ENCODE assay signal across 29 cellular contexts in genomic region chr4:88196523-88197185, GRCh38. TPM values are rescaled to one million over a fixed set of nuclear protein-coding genes. Genes with fewer than 3 reads are reported as not detected.
DNase-seq lines count a peak whose midpoint lies in the region; ATAC-seq and TF ChIP-seq lines count a peak whose summit lies in the region.
"Had no signal": no experiment of that assay in that cellular context is flagged by ENCODE, and none has a peak within 500 bp of the region (broad histone marks: within the 10 kb centered on the region; RNA-seq: fewer than 3 reads in every experiment).

No MANE protein-coding gene starts in this region.

- no peak overlapping the region for H3K9ac ChIP-seq in HUES48 (ENCODE audit: low read depth, low read length)
- no peak overlapping the region for H3K9ac ChIP-seq in colonic mucosa (ENCODE audit: low read depth in 2 of 2, low read length in 2 of 2)
- H3K9ac ChIP-seq in trophoblast cell (ENCODE audit: low read length), result no peak overlapping the region

- H3K79me2 ChIP-seq in trophoblast cell (ENCODE audit: control insufficient read depth, insufficient read depth, low read length, poor library complexity), result no peaks in the 10 kb centered on the region

- H3K9me3 ChIP-seq in HUES48 (ENCODE audit: control insufficient read depth, insufficient read depth, low read length), result no peaks in the 10 kb centered on the region
- no peaks in the 10 kb centered on the region for H3K9me3 ChIP-seq in colonic mucosa
- H3K9me3 ChIP-seq in trophoblast cell (ENCODE audit: insufficient read depth, low read depth, low read length), result no peaks in the 10 kb centered on the region
- H3K9me3 ChIP-seq: esophagus muscularis mucosa, prostate gland, right lobe of liver, SJSA1, tibial nerve had no signal

- no peak overlapping the region for H2BK120ac ChIP-seq in trophoblast cell (ENCODE audit: insufficient read depth, low read length, poor library complexity)

- H3K4me1 ChIP-seq in HUES48 (ENCODE audit: control insufficient read depth, insufficient read depth, low read length) (peaks cover 14% of the 10 kb centered on the region), colonic mucosa (peaks cover 5% of the 10 kb centered on the region), trophoblast cell (ENCODE audit: control insufficient read depth in 1 of 2, insufficient read depth in 2 of 2, low read length in 2 of 2) (no peaks in the 10 kb centered on the region)
- H3K4me1 ChIP-seq: esophagus muscularis mucosa, foreskin keratinocyte, prostate gland, right lobe of liver, tibial nerve had no signal

- no peak overlapping the region for H4K12ac ChIP-seq in trophoblast cell (ENCODE audit: low read depth, low read length)

- H3K4me1 Mint-ChIP-seq in activated CD4-positive, alpha-beta T cell treated with anti-CD3 and anti-CD28 coated beads for 36 hours, result peaks cover 2% of the 10 kb centered on the region
- H3K4me1 Mint-ChIP-seq: natural killer cell, T-cell had no signal

- H3K9me3 Mint-ChIP-seq in activated CD4-positive, alpha-beta T cell treated with anti-CD3 and anti-CD28 coated beads for 36 hours (ENCODE audit: low read depth), result no peaks in the 10 kb centered on the region
- H3K9me3 Mint-ChIP-seq: activated CD4-positive, alpha-beta memory T cell treated with anti-CD3 and anti-CD28 coated beads for 36 hours; activated naive CD8-positive, alpha-beta T cell treated with anti-CD3 and anti-CD28 coated beads, Interleukin-2, amount 10 ng/mL, durations not matched to agents 7 days and 5 days; dendritic cell treated with granulocyte-macrophage colony-stimulating factor and Interleukin-4, amounts not matched to agents 40 ng/mL and 50 ng/mL, for 4 days; natural killer cell; T-cell had no signal

- H3K4me2 ChIP-seq in trophoblast cell (ENCODE audit: low read length), result no peak overlapping the region

- H3K36me3 ChIP-seq in HUES48 (ENCODE audit: control insufficient read depth, insufficient read depth, low read length), result no peaks in the 10 kb centered on the region
- H3K36me3 ChIP-seq in colonic mucosa, result no peaks in the 10 kb centered on the region
- no peaks in the 10 kb centered on the region for H3K36me3 ChIP-seq in trophoblast cell (ENCODE audit: control insufficient read depth in 1 of 2, insufficient read depth in 2 of 2, low read length in 2 of 2)
- H3K36me3 ChIP-seq: esophagus muscularis mucosa, prostate gland, right lobe of liver, SJSA1, tibial nerve had no signal

- H3K14ac ChIP-seq in trophoblast cell (ENCODE audit: low read length), result no peak overlapping the region

- no peak overlapping the region for H3K27ac Mint-ChIP-seq in activated CD4-positive, alpha-beta T cell treated with anti-CD3 and anti-CD28 coated beads for 36 hours
- H3K27ac Mint-ChIP-seq: activated CD4-positive, alpha-beta memory T cell treated with anti-CD3 and anti-CD28 coated beads for 36 hours; activated naive CD8-positive, alpha-beta T cell treated with anti-CD3 and anti-CD28 coated beads, Interleukin-2, amount 10 ng/mL, durations not matched to agents 7 days and 5 days; dendritic cell treated with granulocyte-macrophage colony-stimulating factor and Interleukin-4, amounts not matched to agents 40 ng/mL and 50 ng/mL, for 4 days; natural killer cell; T-cell had no signal

- no peak overlapping the region for H4K91ac ChIP-seq in trophoblast cell (ENCODE audit: low read depth, low read length)

- WGBS in trophoblast cell (ENCODE audit: extremely low coverage, insufficient coverage, insufficient read length), result no CpG with 5 or more reads among the region's 4 CpGs

- no peak overlapping the region for H2BK5ac ChIP-seq in trophoblast cell (ENCODE audit: low read depth, low read length, poor library complexity)

- no peak overlapping the region for H3K23ac ChIP-seq in trophoblast cell (ENCODE audit: low read length)

- peak; percentile 75 for ATAC-seq in activated CD4-positive, alpha-beta T cell treated with anti-CD3 and anti-CD28 coated beads for 36 hours
- ATAC-seq in HG02588 (IDR thresholded peaks at IDR 0.05; ENCODE audit: unreplicated experiment) (no peak), GM18867 (IDR thresholded peaks at IDR 0.05; ENCODE audit: unreplicated experiment) (no peak)
- ATAC-seq: foreskin keratinocyte, natural killer cell, right lobe of liver, T-cell had no signal

- H3K79me1 ChIP-seq in trophoblast cell (ENCODE audit: low read length), result peaks cover 11% of the 10 kb centered on the region

- no peak overlapping the region for H2AFZ ChIP-seq in trophoblast cell (ENCODE audit: insufficient read depth, low read length, poor library complexity)

- CTCF ChIA-PET in activated CD4-positive, alpha-beta T cell treated with anti-CD3 and anti-CD28 coated beads for 36 hours (lab: Charles Lee), result interaction anchor here (0.7 kb wide), 1 partner anchor 162 kb away, joined by 5 read pairs; no protein-coding TSS in a partner anchor

- H3K18ac ChIP-seq in trophoblast cell (ENCODE audit: low read length), result no peak overlapping the region

- no peak overlapping the region for H3K4ac ChIP-seq in trophoblast cell (ENCODE audit: low read depth, low read length)

- H3K27ac ChIP-seq in HUES48 (ENCODE audit: low read depth, low read length), result peak overlapping the region; percentile 9
- H3K27ac ChIP-seq in colonic mucosa, result peak overlapping the region; percentile 58
- H3K27ac ChIP-seq in trophoblast cell (ENCODE audit: low read depth, low read length), result peak overlapping the region; percentile 79
- H3K27ac ChIP-seq: esophagus muscularis mucosa, foreskin keratinocyte, prostate gland, right lobe of liver, RWPE1, SJSA1 had no signal

- H2BK12ac ChIP-seq in trophoblast cell (ENCODE audit: low read length), result no peak overlapping the region

- H3K4me3 ChIP-seq in HUES48 (ENCODE audit: low read depth, low read length) (no peak overlapping the region), colonic mucosa (no peak overlapping the region), trophoblast cell (ENCODE audit: low read depth, low read length) (no peak overlapping the region)
- H3K4me3 ChIP-seq: esophagus muscularis mucosa, lung, prostate gland, right lobe of liver, SJSA1, tibial nerve had no signal

- no peaks in the 10 kb centered on the region for H3K27me3 Mint-ChIP-seq in activated CD4-positive, alpha-beta T cell treated with anti-CD3 and anti-CD28 coated beads for 36 hours
- H3K27me3 Mint-ChIP-seq: activated CD4-positive, alpha-beta memory T cell treated with anti-CD3 and anti-CD28 coated beads for 36 hours; dendritic cell treated with granulocyte-macrophage colony-stimulating factor and Interleukin-4, amounts not matched to agents 40 ng/mL and 50 ng/mL, for 4 days; T-cell had no signal

- POLR2A ChIA-PET in activated CD4-positive, alpha-beta T cell treated with anti-CD3 and anti-CD28 coated beads for 36 hours (lab: Charles Lee), result no interaction called here

- no peak for TF ChIP-seq CTCF in colonic mucosa (IDR thresholded peaks at IDR 0.05)

- DNase-seq in activated CD4-positive, alpha-beta T cell treated with anti-CD3 and anti-CD28 coated beads for 36 hours, result peak; percentile 9
- DNase-seq in activated CD4-positive, alpha-beta T cell treated with anti-CD3 and anti-CD28 coated beads for 48 hours, result no peak
- no peak for DNase-seq in colonic mucosa
- no peak for DNase-seq in trophoblast cell
- DNase-seq in cerebellar nuclear complex (lab: John Stamatoyannopoulos, UW), result no peak
- DNase-seq: activated CD4-positive, alpha-beta memory T cell treated with anti-CD3 and anti-CD28 coated beads for 36 hours; activated CD8-positive, alpha-beta memory T cell treated with anti-CD3 and anti-CD28 coated beads, Interleukin-2, amount 50 U/mL, for 48 hours; activated gamma-delta T cell; activated naive CD8-positive, alpha-beta T cell treated with anti-CD3 and anti-CD28 coated beads, Interleukin-2, amount 10 ng/mL, durations not matched to agents 7 days and 5 days; DMS79 treated with DMSO at 0.1 percent for 48 hours; foreskin keratinocyte; natural killer cell; NCI-H1092 treated with DMSO at 0.1 percent for 48 hours; NCI-H187; NCI-H2171; nucleus accumbens; right lobe of liver; stimulated activated CD4-positive, alpha-beta T cell treated with anti-CD3 and anti-CD28 coated beads, Interleukin-2, amount 100 ng/mL, for 48 hours; T-cell had no signal

- H2AK5ac ChIP-seq in trophoblast cell (ENCODE audit: low read length), result no peak overlapping the region

- intact Hi-C loops in activated CD4-positive, alpha-beta T cell treated with anti-CD3 and anti-CD28 coated beads for 36 hours (cut with DNase I, micrococcal nuclease), result loop anchor here in 1 of 2 experiments (2.0 kb wide), 1 partner anchor 38 kb away; the partner anchor contains the start of gene ABCG2
- intact Hi-C loops in colonic mucosa (cut with DNase I), result no loop called here

- no peaks in the 10 kb centered on the region for H3K36me3 Mint-ChIP-seq in activated CD4-positive, alpha-beta T cell treated with anti-CD3 and anti-CD28 coated beads for 36 hours (ENCODE audit: low read depth)
- H3K36me3 Mint-ChIP-seq: activated CD4-positive, alpha-beta memory T cell treated with anti-CD3 and anti-CD28 coated beads for 36 hours; activated naive CD8-positive, alpha-beta T cell treated with anti-CD3 and anti-CD28 coated beads, Interleukin-2, amount 10 ng/mL, durations not matched to agents 7 days and 5 days; natural killer cell; T-cell had no signal

- no peak overlapping the region for H4K8ac ChIP-seq in trophoblast cell (ENCODE audit: low read depth, low read length)

- H3K27me3 ChIP-seq in HUES48 (ENCODE audit: control insufficient read depth, insufficient read depth, low read length) (no peaks in the 10 kb centered on the region), colonic mucosa (no peaks in the 10 kb centered on the region), trophoblast cell (ENCODE audit: insufficient read depth, low read length) (no peaks in the 10 kb centered on the region)
- H3K27me3 ChIP-seq: esophagus muscularis mucosa, foreskin keratinocyte, right lobe of liver, SJSA1, tibial nerve had no signal

- no peak overlapping the region for H3K4me3 Mint-ChIP-seq in activated CD4-positive, alpha-beta T cell treated with anti-CD3 and anti-CD28 coated beads for 36 hours
- H3K4me3 Mint-ChIP-seq: activated CD4-positive, alpha-beta memory T cell treated with anti-CD3 and anti-CD28 coated beads for 36 hours; activated naive CD8-positive, alpha-beta T cell treated with anti-CD3 and anti-CD28 coated beads, Interleukin-2, amount 10 ng/mL, durations not matched to agents 7 days and 5 days; dendritic cell treated with granulocyte-macrophage colony-stimulating factor and Interleukin-4, amounts not matched to agents 40 ng/mL and 50 ng/mL, for 4 days; natural killer cell; T-cell had no signal

RNA-seq across cellular contexts. Expression of gene ABCG2, which starts 38.2 kb away (rescaled TPM):
- under 1 TPM; 0.33 to 0.39 TPM for total RNA-seq in activated CD4-positive, alpha-beta T cell treated with anti-CD3 and anti-CD28 coated beads for 36 hours
- total RNA-seq in colonic mucosa, result 10 to 100 TPM in 1 of 2 donors, 1 to 10 TPM in 1; 7.5 to 18.8 TPM
- 35.7 and 36.7 TPM in 2 replicates for polyA plus RNA-seq in trophoblast cell (2013)

Comparison
In these comparisons a context has a peak if more than half of its experiments do, and no peak if none do; other contexts are left out.
1. H3K27ac ChIP-seq: peak in every context shown above with its lines; median percentile 79 in trophoblast cell; 58 in colonic mucosa; 9 in HUES48.
2. RNA of gene ABCG2, which starts 38.2 kb away (total RNA-seq): 7.5 to 18.8 TPM in colonic mucosa; 0.33 to 0.39 TPM in activated CD4-positive, alpha-beta T cell treated with anti-CD3 and anti-CD28 coated beads for 36 hours; every median in the first group is over 4 times any median in the second.